ENCODE assay signal across 8 cellular contexts in genomic region chr16:49855280-49855821, GRCh38. TPM values are rescaled to one million over a fixed set of nuclear protein-coding genes. Genes with fewer than 3 reads are reported as not detected.
DNase-seq lines count a peak whose midpoint lies in the region; ATAC-seq and TF ChIP-seq lines count a peak whose summit lies in the region.

No MANE protein-coding gene starts in this region.

- no peaks in the 10 kb centered on the region for H3K9me3 Mint-ChIP-seq in mesothelial cell of epicardium
- no peaks in the 10 kb centered on the region for H3K9me3 Mint-ChIP-seq in stimulated activated naive B cell treated with anti-CD40 and anti-IgM and Interleukin-4, amounts not matched to agents 10 μg/mL and 1 μg/mL and 100 μg/mL, for 72 hours

- DNase-seq in NCI-H345 (lab: John Stamatoyannopoulos, UW) (peak; percentile 4), NCI-H345 treated with DMSO at 0.1 percent for 48 hours (lab: John Stamatoyannopoulos, UW; ENCODE audit: unreplicated experiment) (no peak), NCI-H82 (lab: John Stamatoyannopoulos, UW) (peak; percentile 85), activated T-cell treated with anti-CD3 and anti-CD28 coated beads for 1 hour (ENCODE audit: low read depth) (peak; percentile 45), epithelial cell of esophagus (ENCODE audit: low read depth) (peak; percentile 75), mesothelial cell of epicardium (ENCODE audit: low spot score in 2 of 2, unreplicated experiment in 2 of 2) (peak; percentile 85 to 89)
- no peak for DNase-seq in stimulated activated naive B cell treated with anti-CD40 and anti-IgM and Interleukin-4, amounts not matched to agents 10 μg/mL and 1 μg/mL and 100 μg/mL, for 72 hours

- no peaks in the 10 kb centered on the region for H3K36me3 Mint-ChIP-seq in mesothelial cell of epicardium
- no peaks in the 10 kb centered on the region for H3K36me3 Mint-ChIP-seq in stimulated activated naive B cell treated with anti-CD40 and anti-IgM and Interleukin-4, amounts not matched to agents 10 μg/mL and 1 μg/mL and 100 μg/mL, for 72 hours

- H3K4me3 ChIP-seq in epithelial cell of esophagus (ENCODE audit: low read length): peak overlapping the region; percentile 46

- peak overlapping the region; percentile 60 for H3K4me3 Mint-ChIP-seq in mesothelial cell of epicardium
- peak overlapping the region; percentile 67 to 70 for H3K4me3 Mint-ChIP-seq in stimulated activated naive B cell treated with anti-CD40 and anti-IgM and Interleukin-4, amounts not matched to agents 10 μg/mL and 1 μg/mL and 100 μg/mL, for 72 hours

- H3K4me1 Mint-ChIP-seq in mesothelial cell of epicardium: peaks cover 50% of the 10 kb centered on the region
- peaks cover 6 to 23% of the 10 kb centered on the region in 2 donors for H3K4me1 Mint-ChIP-seq in stimulated activated naive B cell treated with anti-CD40 and anti-IgM and Interleukin-4, amounts not matched to agents 10 μg/mL and 1 μg/mL and 100 μg/mL, for 72 hours

- H3K27me3 Mint-ChIP-seq in mesothelial cell of epicardium (ENCODE audit: low read depth): peaks cover 14% of the 10 kb centered on the region
- peaks cover 16 to 46% of the 10 kb centered on the region in 2 donors for H3K27me3 Mint-ChIP-seq in stimulated activated naive B cell treated with anti-CD40 and anti-IgM and Interleukin-4, amounts not matched to agents 10 μg/mL and 1 μg/mL and 100 μg/mL, for 72 hours

- ATAC-seq in HG03108 (IDR thresholded peaks at IDR 0.05; ENCODE audit: unreplicated experiment): peak; percentile 69
- ATAC-seq in stimulated activated naive B cell treated with anti-CD40 and anti-IgM and Interleukin-4, amounts not matched to agents 10 μg/mL and 1 μg/mL and 100 μg/mL, for 72 hours (replicated peaks): peak; percentile 42 to 46

- H3K27ac Mint-ChIP-seq in mesothelial cell of epicardium: peak overlapping the region; percentile 43
- H3K27ac Mint-ChIP-seq in stimulated activated naive B cell treated with anti-CD40 and anti-IgM and Interleukin-4, amounts not matched to agents 10 μg/mL and 1 μg/mL and 100 μg/mL, for 72 hours: no peak overlapping the region

- TF ChIP-seq CTCF in epithelial cell of esophagus (IDR thresholded peaks at IDR 0.05; ENCODE audit: insufficient read depth, low read depth, low read length, missing control alignments): no peak
- no peak for TF ChIP-seq CTCF in mesothelial cell of epicardium (IDR thresholded peaks at IDR 0.05; ENCODE audit: unreplicated experiment)

RNA-seq across cellular contexts. Expression of gene ZNF423, which starts 0.6 kb away (rescaled TPM):
- total RNA-seq in mesothelial cell of epicardium: 19.0 to 20.3 TPM (median 19.8 TPM) in 3 replicates

Comparison
In these comparisons a context has a peak if more than half of its experiments do, and no peak if none do; other contexts are left out.
1. DNase-seq: peak in NCI-H345 (single experiment), NCI-H82 (single experiment), activated T-cell treated with anti-CD3 and anti-CD28 coated beads for 1 hour (single experiment), epithelial cell of esophagus (single experiment) and mesothelial cell of epicardium (2 of 2); none in NCI-H345 treated with DMSO at 0.1 percent for 48 hours (single experiment) and stimulated activated naive B cell treated with anti-CD40 and anti-IgM and Interleukin-4, amounts not matched to agents 10 μg/mL and 1 μg/mL and 100 μg/mL, for 72 hours (single experiment).